In genomic region chr18:49667462-49667861, GRCh38 we compare ENCODE assay signal across 18 cellular contexts.
A peak's percentile ranks its signal among the peaks of the same experiment; 100 is the strongest.
DNase-seq lines count a peak whose midpoint lies in the region; ATAC-seq, FAIRE-seq and TF ChIP-seq lines count a peak whose summit lies in the region.
"Had no signal": no experiment of that assay in that cellular context is flagged by ENCODE, and none has a peak within 500 bp of the region (broad histone marks: within the 10 kb centered on the region; RNA-seq: fewer than 3 reads in every experiment).

No MANE protein-coding gene starts in this region.

- H2AFZ ChIP-seq in HepG2 (ENCODE audit: low read length) (no peak overlapping the region), GM23338 (no peak overlapping the region)
- H2AFZ ChIP-seq: GM23248 had no signal

- no peaks in the 10 kb centered on the region for H3K79me2 ChIP-seq in HepG2 (ENCODE audit: insufficient read depth, low read length)
- no peaks in the 10 kb centered on the region for H3K79me2 ChIP-seq in GM23338 (replicated peaks; ENCODE audit: insufficient read depth)

- H4K20me1 ChIP-seq in HepG2 (ENCODE audit: insufficient read depth, low read length) (no peaks in the 10 kb centered on the region), GM23338 (replicated peaks; ENCODE audit: insufficient read depth) (no peaks in the 10 kb centered on the region)

- no peak overlapping the region for H3K4me3 Mint-ChIP-seq in nephron
- no peak overlapping the region for H3K4me3 Mint-ChIP-seq in GM23338
- H3K4me3 Mint-ChIP-seq: CD4-positive, alpha-beta memory T cell; HFFc6 had no signal

- TF ChIP-seq CTCF in HepG2 (CRISPR knock-in tag; IDR thresholded peaks at IDR 0.05) (no peak), right lobe of liver (IDR thresholded peaks at IDR 0.05) (no peak), nephron (IDR thresholded peaks at IDR 0.05; ENCODE audit: unreplicated experiment in 3 of 3) (no peak), GM23338 (conservative IDR thresholded peaks at IDR 0.05; ENCODE audit: low read depth in 2 of 2) (no peak)

- DNase-seq in HepG2 (ENCODE audit: low spot score) (no peak), right lobe of liver (no peak), DMS53 (lab: John Stamatoyannopoulos, UW) (no peak), GM23338 (ENCODE audit: low spot score) (no peak)
- DNase-seq in stimulated activated CD4-positive, alpha-beta T cell treated with anti-CD3 and anti-CD28 coated beads, Interleukin-15, amount 100 ng/mL, for 24 hours: no peak
- DNase-seq: Calu3; CD4-positive, alpha-beta memory T cell; COR-L47; DND-41; GM23248; HFFc6 had no signal

- 0 out of 2 replicates have a peak, but pooled peaks cover 4% of the 10 kb centered on the region for H3K9me2 ChIP-seq in GM23338 (ENCODE audit: insufficient read depth)

- POLR2A ChIA-PET in HepG2 (lab: Yijun Ruan, JAX): no interaction called here

- CTCF ChIA-PET in HepG2 (lab: Yijun Ruan, JAX; ENCODE audit: low intra/inter-chr PET ratio, low total read pairs): no interaction called here

- H3K27ac ChIP-seq in HepG2 (ENCODE audit: extremely low read length, insufficient read depth, low read length) (no peak overlapping the region), right lobe of liver (no peak overlapping the region), cingulate gyrus (ENCODE audit: low read depth, low read length) (peak overlapping the region; percentile 63), stomach smooth muscle (ENCODE audit: low read length) (peak overlapping the region; percentile 31), GM23338 (ENCODE audit: low read depth) (no peak overlapping the region)
- H3K27ac ChIP-seq: GM23248 had no signal

- H3K36me3 Mint-ChIP-seq in nephron (ENCODE audit: low read depth): no peaks in the 10 kb centered on the region
- H3K36me3 Mint-ChIP-seq in GM23338 (ENCODE audit: low read depth): no peaks in the 10 kb centered on the region
- H3K36me3 Mint-ChIP-seq: CD4-positive, alpha-beta memory T cell had no signal

- H3K9me3 Mint-ChIP-seq in nephron (no peaks in the 10 kb centered on the region), GM23338 (no peaks in the 10 kb centered on the region)
- H3K9me3 Mint-ChIP-seq: CD4-positive, alpha-beta memory T cell; HFFc6 had no signal

- FAIRE-seq in HepG2 (lab: Jason Lieb, UNC): no peak
- FAIRE-seq: G401.6, GM12892, H54 had no signal

- H3K36me3 ChIP-seq in HepG2 (replicated peaks in 1 of 2; ENCODE audit: control insufficient read depth in 1 of 2, insufficient read depth in 2 of 2, low read length in 2 of 2) (no peaks in the 10 kb centered on the region), right lobe of liver (no peaks in the 10 kb centered on the region), stomach smooth muscle (ENCODE audit: control insufficient read depth in 2 of 2, insufficient read depth in 2 of 2, low read length in 2 of 2) (no peaks in the 10 kb centered on the region), GM23338 (ENCODE audit: insufficient read depth) (no peaks in the 10 kb centered on the region)
- H3K36me3 ChIP-seq: HAP-1 had no signal

- 14% methylated on average over 6 of the region's 6 CpGs for WGBS in HepG2 (ENCODE audit: low lambda C conversion rate)
- 66% methylated on average over 5 of the region's 6 CpGs for WGBS in right lobe of liver (ENCODE audit: insufficient coverage, low coverage, low lambda C conversion rate, missing lambda C conversion rate)

- H3K4me2 ChIP-seq in HepG2 (ENCODE audit: low read depth, low read length) (no peak overlapping the region), GM23338 (no peak overlapping the region)

- H3K4me1 ChIP-seq in HepG2 (ENCODE audit: insufficient read depth, low read length): no peaks in the 10 kb centered on the region
- peaks cover 0 to 4% (median 0%) of the 10 kb centered on the region in 4 donors for H3K4me1 ChIP-seq in right lobe of liver
- peaks cover 22% of the 10 kb centered on the region for H3K4me1 ChIP-seq in stomach smooth muscle (ENCODE audit: control insufficient read depth, insufficient read depth, low read length)
- H3K4me1 ChIP-seq in GM23338 (ENCODE audit: insufficient read depth): no peaks in the 10 kb centered on the region; the same call in 1 of the 2 replicates
- H3K4me1 ChIP-seq: HAP-1 had no signal

- no peak for TF ChIP-seq RAD21 in HepG2 (CRISPR knock-in tag; IDR thresholded peaks at IDR 0.05)

- ATAC-seq in HepG2: no peak
- ATAC-seq in right lobe of liver: no peak
- no peak for ATAC-seq in GM23338

- H3K9me3 ChIP-seq in HepG2 (ENCODE audit: low read length) (no peaks in the 10 kb centered on the region), right lobe of liver (no peaks in the 10 kb centered on the region), stomach smooth muscle (ENCODE audit: control insufficient read depth in 2 of 2, low read length in 2 of 2) (no peaks in the 10 kb centered on the region)
- H3K9me3 ChIP-seq: HAP-1 had no signal

- TF ChIP-seq EP300 in HepG2 (IDR thresholded peaks at IDR 0.05; ENCODE audit: low read depth in 2 of 2, low read length in 2 of 2) (no peak), HepG2 (CRISPR knock-in tag; IDR thresholded peaks at IDR 0.05; ENCODE audit: borderline replicate concordance) (no peak)

- intact Hi-C loops in HepG2 (cut with micrococcal nuclease; ENCODE audit: unreplicated experiment): no loop called here
- intact Hi-C loops in right lobe of liver (cut with DNase I): no loop called here

- H3K27me3 Mint-ChIP-seq in nephron (ENCODE audit: low read depth) (no peaks in the 10 kb centered on the region), GM23338 (ENCODE audit: insufficient read depth, low read depth, poor library complexity) (peaks cover 8% of the 10 kb centered on the region)

- in situ Hi-C loops in HepG2 (cut with HindIII; ENCODE audit: extremely low pct_ligation_motif_present, low pct_unique_long_range_greater_than_20kb): no loop called here

- H3K9ac ChIP-seq in HepG2 (ENCODE audit: insufficient read depth, low read depth, low read length) (no peak overlapping the region), stomach smooth muscle (ENCODE audit: low read length in 2 of 2) (no peak overlapping the region)
- H3K9ac ChIP-seq: GM23248 had no signal

- no peak overlapping the region for H3K4me3 ChIP-seq in HepG2 (replicated peaks in 1 of 3; ENCODE audit: insufficient read depth in 1 of 3, low read depth in 2 of 3, low read length in 3 of 3)
- no peak overlapping the region for H3K4me3 ChIP-seq in right lobe of liver
- no peak overlapping the region for H3K4me3 ChIP-seq in stomach smooth muscle (ENCODE audit: low read length in 2 of 2)
- H3K4me3 ChIP-seq in GM23338: no peak overlapping the region
- H3K4me3 ChIP-seq: GM23248, HAP-1 had no signal

- H3K27ac Mint-ChIP-seq in nephron (peak overlapping the region; percentile 89 to 96 (median 94)), GM23338 (no peak overlapping the region)
- H3K27ac Mint-ChIP-seq: CD4-positive, alpha-beta memory T cell; HFFc6 had no signal

- no TSS peak for BruUV-seq in HepG2 (replicated peaks; lab: Mats Ljungman, UMichigan)

- H3K4me1 Mint-ChIP-seq in nephron (peaks cover 67% of the 10 kb centered on the region), GM23338 (peaks cover 27% of the 10 kb centered on the region)
- H3K4me1 Mint-ChIP-seq: CD4-positive, alpha-beta memory T cell had no signal

- H3F3A ChIP-seq in GM23338 (replicated peaks; ENCODE audit: low read depth): no peaks in the 10 kb centered on the region

- TF ChIP-seq POLR2A in HepG2 (IDR thresholded peaks at IDR 0.05; ENCODE audit: insufficient read depth in 1 of 2, low read depth in 2 of 2, low read length in 2 of 2) (no peak), right lobe of liver (IDR thresholded peaks at IDR 0.05) (no peak)

- H3K27me3 ChIP-seq in HepG2 (ENCODE audit: control insufficient read depth in 1 of 2, insufficient read depth in 2 of 2, low read length in 2 of 2): peaks cover 1 to 24% of the 10 kb centered on the region in 2 experiments; a peak in 1 of 5 replicates
- no peaks in the 10 kb centered on the region for H3K27me3 ChIP-seq in right lobe of liver
- no peaks in the 10 kb centered on the region for H3K27me3 ChIP-seq in stomach smooth muscle (ENCODE audit: control insufficient read depth in 1 of 2, insufficient read depth in 2 of 2, low read length in 2 of 2)
- H3K27me3 ChIP-seq in GM23338 (ENCODE audit: insufficient read depth): no peaks in the 10 kb centered on the region

TF ChIP-seq in HepG2, 621 proteins besides CTCF, POLR2A, EP300 and RAD21:
- TF ChIP-seq ZNF629 (CRISPR knock-in tag; conservative IDR thresholded peaks at IDR 0.05) (peak; percentile 85), WIZ (CRISPR knock-in tag; IDR thresholded peaks at IDR 0.05) (no peak), KDM1A (CRISPR knock-in tag; IDR thresholded peaks at IDR 0.05) (0 out of 2 replicates have a peak, but pooled peaks have one; percentile 37)

TF ChIP-seq in GM23338, 12 proteins besides CTCF, POLR2A, EP300 and RAD21:
- TF ChIP-seq ZNF331 (CRISPR knock-in tag; IDR thresholded peaks at IDR 0.05; ENCODE audit: low read depth) (no peak), JUNB (IDR thresholded peaks at IDR 0.05; ENCODE audit: unreplicated experiment) (no peak), CREB1 (CRISPR knock-in tag; IDR thresholded peaks at IDR 0.05; ENCODE audit: low read depth) (no peak)

Comparison
In these comparisons a context has a peak if more than half of its experiments do, and no peak if none do; other contexts are left out.
1. H3K27ac ChIP-seq: peak in cingulate gyrus (single experiment) and stomach smooth muscle (single experiment); none in HepG2 (single experiment), right lobe of liver (0 of 3) and GM23338 (single experiment).